ENCODE assay signal across 11 cellular contexts in genomic region chr5:40401965-40402364, GRCh38.
DNase-seq lines count a peak whose midpoint lies in the region; ATAC-seq, FAIRE-seq and TF ChIP-seq lines count a peak whose summit lies in the region.
"Had no signal": no experiment of that assay in that cellular context is flagged by ENCODE, and none has a peak within 500 bp of the region (broad histone marks: within the 10 kb centered on the region; RNA-seq: fewer than 3 reads in every experiment).

No MANE protein-coding gene starts in this region.

- H3K4me3 ChIP-seq in A549 (no peak overlapping the region), Karpas-422 (ENCODE audit: low read length) (no peak overlapping the region), gastrocnemius medialis (no peak overlapping the region)
- H3K4me3 ChIP-seq: cardiac muscle cell, pancreas had no signal

- in situ Hi-C loops in gastrocnemius medialis (cut with MboI; ENCODE audit: low sequenced_read_pairs in 4 of 4): no loop called here

- H2AFZ ChIP-seq in Karpas-422 (ENCODE audit: low read length): no peak overlapping the region

- H3K4me2 ChIP-seq in A549 (peak overlapping the region; percentile 22; the same call in 2 of the 3 replicates), Karpas-422 (ENCODE audit: low read depth, low read length, poor library complexity, severe bottlenecking) (no peak overlapping the region)

- no peak overlapping the region for H3K9ac ChIP-seq in Karpas-422 (ENCODE audit: low read length)

- peak in 1 of 2 experiments; percentile 42; a peak in 2 of 6 replicates for ATAC-seq in A549
- no peak for ATAC-seq in gastrocnemius medialis
- ATAC-seq in HG02588 (IDR thresholded peaks at IDR 0.05; ENCODE audit: unreplicated experiment): no peak

- H3K36me3 Mint-ChIP-seq in glutamatergic neuron (ENCODE audit: unreplicated experiment): no peaks in the 10 kb centered on the region

- peak overlapping the region in 1 of 2 experiments; percentile 6; a peak in 2 of 6 replicates for H3K27ac ChIP-seq in A549
- H3K27ac ChIP-seq in KOPT-K1 (ENCODE audit: low read depth, low read length, poor library complexity, severe bottlenecking): peak overlapping the region; percentile 20
- H3K27ac ChIP-seq in Karpas-422 (ENCODE audit: low read length): no peak overlapping the region
- no peak overlapping the region for H3K27ac ChIP-seq in gastrocnemius medialis
- H3K27ac ChIP-seq: cardiac muscle cell, pancreas had no signal

- peaks cover 3% of the 10 kb centered on the region for H3K27me3 Mint-ChIP-seq in glutamatergic neuron (ENCODE audit: unreplicated experiment)

- DNase-seq in A549 (ENCODE audit: low read depth in 1 of 2, low spot score in 1 of 2): peak in 1 of 2 experiments; percentile 31
- peak; percentile 56 to 66 for DNase-seq in activated CD4-positive, alpha-beta T cell treated with anti-CD3 and anti-CD28 coated beads, Interleukin-2, amount 50 U/mL, for 48 hours
- DNase-seq in glutamatergic neuron: no peak
- no peak for DNase-seq in Karpas-422
- no peak for DNase-seq in middle frontal gyrus (ENCODE audit: extremely low spot score, low spot score)
- DNase-seq in gastrocnemius medialis: no peak
- DNase-seq: NCI-H524 treated with DMSO at 0.1 percent for 48 hours, pancreas had no signal

- H3K9me2 ChIP-seq in Karpas-422 (replicated peaks; ENCODE audit: insufficient read depth, low read length): no peaks in the 10 kb centered on the region

- intact Hi-C loops in gastrocnemius medialis (cut with DNase I; ENCODE audit: low total_unique reads): no loop called here

- no peaks in the 10 kb centered on the region for H3K79me2 ChIP-seq in Karpas-422 (ENCODE audit: low read length)

- TF ChIP-seq CTCF in A549 (IDR thresholded peaks at IDR 0.05): no peak
- no peak for TF ChIP-seq CTCF in glutamatergic neuron (IDR thresholded peaks at IDR 0.05; ENCODE audit: partially characterized antibody, unreplicated experiment)
- TF ChIP-seq CTCF in gastrocnemius medialis (IDR thresholded peaks at IDR 0.05 in 4 of 5, conservative IDR thresholded peaks at IDR 0.05 in 1 of 5): no peak

- no peak overlapping the region for H3K27ac Mint-ChIP-seq in glutamatergic neuron (ENCODE audit: unreplicated experiment)

- H3K27me3 ChIP-seq in Karpas-422 (ENCODE audit: low read length) (no peaks in the 10 kb centered on the region), gastrocnemius medialis (no peaks in the 10 kb centered on the region)
- H3K27me3 ChIP-seq: cardiac muscle cell, pancreas had no signal

- peak overlapping the region; percentile 26 for H3K4me3 Mint-ChIP-seq in glutamatergic neuron (ENCODE audit: unreplicated experiment)

- POLR2A ChIA-PET in A549 (lab: Yijun Ruan, JAX): no interaction called here

- FAIRE-seq in A549 (lab: Jason Lieb, UNC): no peak
- FAIRE-seq: pancreas had no signal

- TF ChIP-seq RAD21 in A549 (conservative IDR thresholded peaks at IDR 0.05 in 1 of 2, IDR thresholded peaks at IDR 0.05 in 1 of 2): no peak

- no peaks in the 10 kb centered on the region for H4K20me1 ChIP-seq in Karpas-422 (ENCODE audit: insufficient read depth, low read depth, low read length)

- CTCF ChIA-PET in A549 (lab: Yijun Ruan, JAX): interaction anchor here (1.4 to 1.5 kb wide), 2 partner anchors 16 to 688 kb away, joined by 3 to 4 read pairs; no protein-coding TSS in a partner anchor

- H3K36me3 ChIP-seq in KOPT-K1 (ENCODE audit: insufficient read depth, low read length) (no peaks in the 10 kb centered on the region), Karpas-422 (ENCODE audit: insufficient read depth, low read length) (no peaks in the 10 kb centered on the region), gastrocnemius medialis (no peaks in the 10 kb centered on the region)
- H3K36me3 ChIP-seq: cardiac muscle cell, pancreas had no signal

- H3K9me3 ChIP-seq in A549: no peaks in the 10 kb centered on the region
- no peaks in the 10 kb centered on the region for H3K9me3 ChIP-seq in KOPT-K1 (ENCODE audit: insufficient read depth, low read length, poor library complexity, severe bottlenecking)
- no peaks in the 10 kb centered on the region for H3K9me3 ChIP-seq in Karpas-422 (ENCODE audit: low read length)
- H3K9me3 ChIP-seq in gastrocnemius medialis: no peaks in the 10 kb centered on the region
- H3K9me3 ChIP-seq: pancreas had no signal

- H3K4me1 ChIP-seq in A549: peaks cover 22% of the 10 kb centered on the region; the same call in 2 of the 3 replicates
- no peaks in the 10 kb centered on the region for H3K4me1 ChIP-seq in Karpas-422 (ENCODE audit: low read length)
- peaks cover 0 to 21% of the 10 kb centered on the region in 2 donors for H3K4me1 ChIP-seq in gastrocnemius medialis
- H3K4me1 ChIP-seq: pancreas had no signal

- no peaks in the 10 kb centered on the region for H3K9me3 Mint-ChIP-seq in glutamatergic neuron (ENCODE audit: unreplicated experiment)

- no peak for TF ChIP-seq EP300 in A549 (IDR thresholded peaks at IDR 0.05)

- 5% methylated on average over 1 of the region's 1 CpG for WGBS in A549 (ENCODE audit: missing lambda C conversion rate)

- peaks cover 22% of the 10 kb centered on the region for H3K4me1 Mint-ChIP-seq in glutamatergic neuron (ENCODE audit: low read depth, unreplicated experiment)

- TF ChIP-seq POLR2A in A549 (IDR thresholded peaks at IDR 0.05; ENCODE audit: low read length) (no peak), gastrocnemius medialis (IDR thresholded peaks at IDR 0.05) (no peak)

TF ChIP-seq in A549, 52 proteins besides CTCF, POLR2A, EP300 and RAD21:
- TF ChIP-seq RCOR1 (IDR thresholded peaks at IDR 0.05; ENCODE audit: low read depth, low read length): no peak
- no peak for TF ChIP-seq PHF8 (IDR thresholded peaks at IDR 0.05; ENCODE audit: borderline replicate concordance, low read depth)
- no peak for TF ChIP-seq EHF (CRISPR knock-in tag; IDR thresholded peaks at IDR 0.05)
- TF ChIP-seq POLR2AphosphoS2 (conservative IDR thresholded peaks at IDR 0.05; ENCODE audit: low read length): no peak
- TF ChIP-seq HOXA7 (CRISPR knock-in tag; IDR thresholded peaks at IDR 0.05): no peak
- TF ChIP-seq ZSCAN20 (CRISPR knock-in tag; IDR thresholded peaks at IDR 0.05): no peak
- TF ChIP-seq FOXS1 (CRISPR knock-in tag; IDR thresholded peaks at IDR 0.05): no peak
- no peak for TF ChIP-seq EHMT2 (IDR thresholded peaks at IDR 0.05; ENCODE audit: low read depth)
- TF ChIP-seq HMGXB4 (CRISPR knock-in tag; IDR thresholded peaks at IDR 0.05; ENCODE audit: borderline replicate concordance): no peak
- no peak for TF ChIP-seq HEYL (CRISPR knock-in tag; IDR thresholded peaks at IDR 0.05)
- no peak for TF ChIP-seq KDM5A (IDR thresholded peaks at IDR 0.05)
- no peak for TF ChIP-seq SREBF2 (IDR thresholded peaks at IDR 0.05)
- TF ChIP-seq CBX2 (IDR thresholded peaks at IDR 0.05; ENCODE audit: borderline replicate concordance, low read depth): no peak
- no peak for TF ChIP-seq ELK1 (IDR thresholded peaks at IDR 0.05; ENCODE audit: low read depth, low read length)
- no peak for TF ChIP-seq PBX3 (IDR thresholded peaks at IDR 0.05)

Comparison
In these comparisons a context has a peak if more than half of its experiments do, and no peak if none do; other contexts are left out.
1. DNase-seq: peak in activated CD4-positive, alpha-beta T cell treated with anti-CD3 and anti-CD28 coated beads, Interleukin-2, amount 50 U/mL, for 48 hours (2 of 2); none in glutamatergic neuron (single experiment), Karpas-422 (single experiment), middle frontal gyrus (single experiment) and gastrocnemius medialis (0 of 2).